Comparison of ENCODE assay signal across 2 cellular contexts in the genomic region with DNA sequence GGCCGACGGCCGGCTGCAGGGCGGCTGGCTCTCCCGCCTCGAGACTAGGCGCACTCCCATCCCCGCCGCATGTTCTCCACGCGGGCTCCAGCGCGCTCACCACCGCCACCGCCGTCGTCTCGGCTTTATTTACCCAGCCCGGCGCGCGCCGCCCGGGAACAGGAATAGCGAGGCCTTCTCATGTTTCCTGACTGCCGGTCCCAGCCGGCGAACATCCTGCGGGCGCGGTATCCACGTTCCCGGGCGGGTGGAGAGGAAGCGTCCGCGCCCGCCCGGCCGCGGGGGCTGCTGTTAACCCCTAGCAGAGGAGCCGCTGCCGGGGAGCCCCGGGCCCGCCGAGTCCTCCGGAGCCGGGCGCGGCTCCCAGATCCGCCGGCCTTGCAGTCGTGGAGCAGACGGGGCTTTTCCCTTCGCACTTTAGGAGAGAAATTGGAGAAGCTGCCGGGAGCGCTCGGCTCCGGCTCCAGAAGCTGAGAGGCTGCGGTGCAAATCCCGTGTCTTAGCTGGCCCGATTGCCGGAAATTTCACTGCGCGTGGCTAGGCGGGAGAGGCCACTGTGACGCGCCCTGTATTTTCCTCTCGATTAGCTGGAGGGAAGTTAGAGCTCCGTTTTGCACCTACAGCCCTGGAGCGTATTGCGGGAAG.
A peak's percentile ranks its signal among the peaks of the same experiment; 100 is the strongest.
TF ChIP-seq lines count a peak whose summit lies in the region.

A gene with protein sequence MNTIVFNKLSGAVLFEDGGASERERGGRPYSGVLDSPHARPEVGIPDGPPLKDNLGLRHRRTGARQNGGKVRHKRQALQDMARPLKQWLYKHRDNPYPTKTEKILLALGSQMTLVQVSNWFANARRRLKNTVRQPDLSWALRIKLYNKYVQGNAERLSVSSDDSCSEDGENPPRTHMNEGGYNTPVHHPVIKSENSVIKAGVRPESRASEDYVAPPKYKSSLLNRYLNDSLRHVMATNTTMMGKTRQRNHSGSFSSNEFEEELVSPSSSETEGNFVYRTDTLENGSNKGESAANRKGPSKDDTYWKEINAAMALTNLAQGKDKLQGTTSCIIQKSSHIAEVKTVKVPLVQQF (minus strand): TSS at position 101 of the 645 bp plus-strand sequence. CDS start 2,404 bp downstream, outside the sequence.

TF ChIP-seq in HCT116, 20 proteins besides CTCF, POLR2A, EP300 and RAD21:
- TF ChIP-seq EZH2phosphoT487 (IDR thresholded peaks at IDR 0.05; ENCODE audit: borderline replicate concordance) (no peak), EZH2 (IDR thresholded peaks at IDR 0.05) (no peak), CEBPB (IDR thresholded peaks at IDR 0.05; ENCODE audit: low read depth) (no peak), TCF7L2 (IDR thresholded peaks at IDR 0.05; ENCODE audit: borderline replicate concordance, extremely low read depth, insufficient read depth, insufficient read length) (no peak), ZFX (IDR thresholded peaks at IDR 0.05) (no peak), YY1 (IDR thresholded peaks at IDR 0.05; ENCODE audit: extremely low read depth, insufficient replicate concordance, low read depth, low read length) (no peak), SRF (IDR thresholded peaks at IDR 0.05; ENCODE audit: low read depth) (no peak), FOSL1 (IDR thresholded peaks at IDR 0.05; ENCODE audit: low read depth) (no peak), EGR1 (IDR thresholded peaks at IDR 0.05; ENCODE audit: low read depth) (no peak), CBX3 (IDR thresholded peaks at IDR 0.05; ENCODE audit: low read depth) (no peak), JUND (IDR thresholded peaks at IDR 0.05) (no peak), ELF1 (IDR thresholded peaks at IDR 0.05; ENCODE audit: borderline replicate concordance, low read depth) (no peak), SIN3A (IDR thresholded peaks at IDR 0.05; ENCODE audit: low read depth) (no peak), ZNF274 (IDR thresholded peaks at IDR 0.05; ENCODE audit: low read depth, low read length) (no peak), SP1 (IDR thresholded peaks at IDR 0.05; ENCODE audit: low read depth) (no peak), POLR2AphosphoS5 (IDR thresholded peaks at IDR 0.05; ENCODE audit: low read depth, low read length) (no peak)
- TF ChIP-seq, protein P1, sequence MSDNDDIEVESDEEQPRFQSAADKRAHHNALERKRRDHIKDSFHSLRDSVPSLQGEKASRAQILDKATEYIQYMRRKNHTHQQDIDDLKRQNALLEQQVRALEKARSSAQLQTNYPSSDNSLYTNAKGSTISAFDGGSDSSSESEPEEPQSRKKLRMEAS (IDR thresholded peaks at IDR 0.05) = no peak
- TF ChIP-seq, protein P2, sequence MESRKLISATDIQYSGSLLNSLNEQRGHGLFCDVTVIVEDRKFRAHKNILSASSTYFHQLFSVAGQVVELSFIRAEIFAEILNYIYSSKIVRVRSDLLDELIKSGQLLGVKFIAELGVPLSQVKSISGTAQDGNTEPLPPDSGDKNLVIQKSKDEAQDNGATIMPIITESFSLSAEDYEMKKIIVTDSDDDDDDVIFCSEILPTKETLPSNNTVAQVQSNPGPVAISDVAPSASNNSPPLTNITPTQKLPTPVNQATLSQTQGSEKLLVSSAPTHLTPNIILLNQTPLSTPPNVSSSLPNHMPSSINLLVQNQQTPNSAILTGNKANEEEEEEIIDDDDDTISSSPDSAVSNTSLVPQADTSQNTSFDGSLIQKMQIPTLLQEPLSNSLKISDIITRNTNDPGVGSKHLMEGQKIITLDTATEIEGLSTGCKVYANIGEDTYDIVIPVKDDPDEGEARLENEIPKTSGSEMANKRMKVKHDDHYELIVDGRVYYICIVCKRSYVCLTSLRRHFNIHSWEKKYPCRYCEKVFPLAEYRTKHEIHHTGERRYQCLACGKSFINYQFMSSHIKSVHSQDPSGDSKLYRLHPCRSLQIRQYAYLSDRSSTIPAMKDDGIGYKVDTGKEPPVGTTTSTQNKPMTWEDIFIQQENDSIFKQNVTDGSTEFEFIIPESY (IDR thresholded peaks at IDR 0.05; ENCODE audit: extremely low read depth, insufficient replicate concordance, low read length) = no peak
TF ChIP-seq in HCT116: peak in this region for 0.

TF ChIP-seq in H1, 55 proteins besides CTCF, POLR2A, EP300 and RAD21:
- TF ChIP-seq KDM4A (IDR thresholded peaks at IDR 0.05; ENCODE audit: low read depth, low read length, severe bottlenecking) = peak; percentile 96
- no peak for TF ChIP-seq KDM5A (IDR thresholded peaks at IDR 0.05; ENCODE audit: low read length)
- TF ChIP-seq RBBP5 (IDR thresholded peaks at IDR 0.05; ENCODE audit: borderline replicate concordance, low read depth, low read length) = peak; percentile 45; the same call in 1 of the 2 replicates
- no peak for TF ChIP-seq CBX8 (IDR thresholded peaks at IDR 0.05; ENCODE audit: borderline replicate concordance, low read depth, low read length)
- TF ChIP-seq TAF7 (optimal IDR thresholded peaks at IDR 0.05; ENCODE audit: borderline replicate concordance, low read depth, low read length) = no peak
- TF ChIP-seq KDM1A (IDR thresholded peaks at IDR 0.05; ENCODE audit: borderline replicate concordance, low read length) = 0 out of 2 replicates have a peak, but pooled peaks have one; percentile 23
- TF ChIP-seq, protein P3, sequence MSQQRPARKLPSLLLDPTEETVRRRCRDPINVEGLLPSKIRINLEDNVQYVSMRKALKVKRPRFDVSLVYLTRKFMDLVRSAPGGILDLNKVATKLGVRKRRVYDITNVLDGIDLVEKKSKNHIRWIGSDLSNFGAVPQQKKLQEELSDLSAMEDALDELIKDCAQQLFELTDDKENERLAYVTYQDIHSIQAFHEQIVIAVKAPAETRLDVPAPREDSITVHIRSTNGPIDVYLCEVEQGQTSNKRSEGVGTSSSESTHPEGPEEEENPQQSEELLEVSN (IDR thresholded peaks at IDR 0.05) = peak; percentile 98
- TF ChIP-seq TEAD4 (IDR thresholded peaks at IDR 0.05; ENCODE audit: low read depth, low read length) = peak; percentile 47; the same call in 1 of the 2 replicates
- TF ChIP-seq ZNF274 (IDR thresholded peaks at IDR 0.05; ENCODE audit: borderline replicate concordance, extremely low read depth, low read length) = no peak
- TF ChIP-seq, protein P1 (IDR thresholded peaks at IDR 0.05) = peak; percentile 98
- TF ChIP-seq SIRT6 (IDR thresholded peaks at IDR 0.05; ENCODE audit: low read length) = no peak
- peak; percentile 49 for TF ChIP-seq NANOG (IDR thresholded peaks at IDR 0.05; ENCODE audit: insufficient read depth, low read depth, low read length, poor library complexity, severe bottlenecking)
- peak; percentile 65 for TF ChIP-seq CREB1 (IDR thresholded peaks at IDR 0.05)
- no peak; the same call in 1 of the 2 replicates for TF ChIP-seq SUZ12 (IDR thresholded peaks at IDR 0.05; ENCODE audit: low read length)
- TF ChIP-seq, protein P4, sequence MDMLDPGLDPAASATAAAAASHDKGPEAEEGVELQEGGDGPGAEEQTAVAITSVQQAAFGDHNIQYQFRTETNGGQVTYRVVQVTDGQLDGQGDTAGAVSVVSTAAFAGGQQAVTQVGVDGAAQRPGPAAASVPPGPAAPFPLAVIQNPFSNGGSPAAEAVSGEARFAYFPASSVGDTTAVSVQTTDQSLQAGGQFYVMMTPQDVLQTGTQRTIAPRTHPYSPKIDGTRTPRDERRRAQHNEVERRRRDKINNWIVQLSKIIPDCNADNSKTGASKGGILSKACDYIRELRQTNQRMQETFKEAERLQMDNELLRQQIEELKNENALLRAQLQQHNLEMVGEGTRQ (IDR thresholded peaks at IDR 0.05; ENCODE audit: low read length) = no peak
- TF ChIP-seq, protein P5, sequence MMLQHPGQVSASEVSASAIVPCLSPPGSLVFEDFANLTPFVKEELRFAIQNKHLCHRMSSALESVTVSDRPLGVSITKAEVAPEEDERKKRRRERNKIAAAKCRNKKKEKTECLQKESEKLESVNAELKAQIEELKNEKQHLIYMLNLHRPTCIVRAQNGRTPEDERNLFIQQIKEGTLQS (IDR thresholded peaks at IDR 0.05; ENCODE audit: insufficient read depth, low read depth, low read length) = peak; percentile 88
- TF ChIP-seq TAF1 (IDR thresholded peaks at IDR 0.05; ENCODE audit: low read depth, low read length) = no peak
- TF ChIP-seq SIX5 (IDR thresholded peaks at IDR 0.05; ENCODE audit: low read depth, low read length) = peak; percentile 34; the same call in 1 of the 2 replicates
- TF ChIP-seq PHF8 (conservative IDR thresholded peaks at IDR 0.05; ENCODE audit: low read depth, low read length) = 0 out of 2 replicates have a peak, but pooled peaks have one; percentile 20
